In the genomic region with DNA sequence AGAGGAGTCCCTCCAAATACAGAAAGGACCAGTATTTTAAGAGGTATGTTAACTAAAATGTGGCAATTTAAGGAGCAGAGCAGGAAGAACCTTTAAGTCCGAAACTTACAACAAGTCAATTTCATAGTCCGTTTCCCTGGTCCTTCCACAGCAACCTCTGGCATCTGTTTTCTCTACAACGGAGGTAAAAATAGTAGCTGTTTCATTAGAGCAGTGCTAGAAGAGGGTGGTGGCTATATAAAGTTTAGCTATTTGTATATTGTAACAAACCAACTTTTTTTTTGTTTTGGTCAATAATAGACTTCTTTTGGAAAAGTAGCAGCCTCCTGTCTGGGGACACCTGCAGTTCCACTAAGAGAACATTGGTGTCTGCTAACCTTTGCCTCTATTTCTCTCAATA, we compare ENCODE assay signal across 10 cellular contexts. TPM values are rescaled to one million over a fixed set of nuclear protein-coding genes. Genes with fewer than 3 reads are reported as not detected.
"Had no signal": no experiment of that assay in that cellular context is flagged by ENCODE, and none has a peak within 500 bp of the region (broad histone marks: within the 10 kb centered on the region; RNA-seq: fewer than 3 reads in every experiment).

No MANE protein-coding gene starts in this region.

RNA-seq across cellular contexts. Expression of a gene that starts 17.3 kb away (rescaled TPM):
- total RNA-seq: LHCN-M2, M059J, SK-MEL-5 had no signal

RNA-seq across cellular contexts. Expression of a gene that starts 37.9 kb away (rescaled TPM):
- total RNA-seq: activated CD8-positive, alpha-beta T cell treated with anti-CD3 and anti-CD28 coated beads, Interleukin-2, amount 10 ng/mL, durations not matched to agents 7 days and 5 days; activated naive CD8-positive, alpha-beta T cell treated with anti-CD3 and anti-CD28 coated beads, Interleukin-2, amount 10 ng/mL, durations not matched to agents 7 days and 5 days; adrenal gland; breast epithelium; LHCN-M2; M059J; OCI-LY7; SK-MEL-5; T-helper 17 cell; WTC11 had no signal
- polyA plus RNA-seq: adrenal gland had no signal
